Comparison of ENCODE assay signal across 7 cellular contexts in the genomic region with DNA sequence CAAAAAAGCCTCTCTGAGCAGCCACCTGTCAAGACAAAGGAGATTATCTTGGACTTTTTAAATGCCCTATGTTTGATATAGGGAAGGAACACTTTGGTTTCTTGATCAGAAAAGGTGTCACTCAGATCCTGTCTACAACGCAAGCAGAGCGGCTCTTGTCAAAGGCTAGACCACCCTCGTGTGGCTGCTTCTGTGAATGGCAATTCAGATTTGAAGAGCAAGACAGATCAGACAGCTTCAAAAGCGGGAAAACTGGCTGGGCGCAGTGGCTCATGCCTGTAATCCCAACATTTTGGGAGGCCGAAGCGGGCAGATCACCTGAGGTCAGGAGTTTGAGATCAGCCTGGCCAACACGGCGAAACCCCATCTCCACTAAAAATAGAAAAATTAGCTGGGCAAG. TPM values are rescaled to one million over a fixed set of nuclear protein-coding genes. Genes with fewer than 3 reads are reported as not detected.
DNase-seq lines count a peak whose midpoint lies in the region; ATAC-seq and TF ChIP-seq lines count a peak whose summit lies in the region.

No MANE protein-coding gene starts in this region.

- H3K4me3 ChIP-seq in HFF-Myc (replicated peaks; ENCODE audit: low read depth, low read length) = no peak overlapping the region

- no peak overlapping the region for H3K27ac Mint-ChIP-seq in stimulated activated memory B cell treated with anti-CD40 and anti-IgM and Interleukin-4, amounts not matched to agents 10 μg/mL and 1 μg/mL and 100 μg/mL, for 72 hours

- no peak overlapping the region for H3K4me3 Mint-ChIP-seq in stimulated activated memory B cell treated with anti-CD40 and anti-IgM and Interleukin-4, amounts not matched to agents 10 μg/mL and 1 μg/mL and 100 μg/mL, for 72 hours

- ATAC-seq in stimulated activated memory B cell treated with anti-CD40 and anti-IgM and Interleukin-4, amounts not matched to agents 10 μg/mL and 1 μg/mL and 100 μg/mL, for 72 hours = peak; percentile 47

- peak; percentile 37 for TF ChIP-seq CTCF in HFF-Myc (IDR thresholded peaks at IDR 0.05; ENCODE audit: low read depth, low read length, missing control alignments)

- no peaks in the 10 kb centered on the region for H3K9me3 Mint-ChIP-seq in stimulated activated memory B cell treated with anti-CD40 and anti-IgM and Interleukin-4, amounts not matched to agents 10 μg/mL and 1 μg/mL and 100 μg/mL, for 72 hours

- no peaks in the 10 kb centered on the region for H3K27me3 Mint-ChIP-seq in stimulated activated memory B cell treated with anti-CD40 and anti-IgM and Interleukin-4, amounts not matched to agents 10 μg/mL and 1 μg/mL and 100 μg/mL, for 72 hours

- peak; percentile 72 for DNase-seq in Daoy (ENCODE audit: low read depth)
- no peak for DNase-seq in HFF-Myc (ENCODE audit: extremely low read depth, low read depth)
- DNase-seq in NCI-H526 treated with DMSO at 0.1 percent for 48 hours (lab: John Stamatoyannopoulos, UW) = peak; percentile 15
- peak; percentile 69 for DNase-seq in astrocyte of the hippocampus (ENCODE audit: low read depth, low spot score)
- peak in 41 of 51 donors; percentile 4 to 79 (median 36) for DNase-seq in hypothalamus (lab: John Stamatoyannopoulos, UW)
- no peak for DNase-seq in activated gamma-delta T cell treated with Interleukin-2 at 50 U/mL for 16 hours

- H3K4me1 Mint-ChIP-seq in stimulated activated memory B cell treated with anti-CD40 and anti-IgM and Interleukin-4, amounts not matched to agents 10 μg/mL and 1 μg/mL and 100 μg/mL, for 72 hours = no peaks in the 10 kb centered on the region

- H3K36me3 Mint-ChIP-seq in stimulated activated memory B cell treated with anti-CD40 and anti-IgM and Interleukin-4, amounts not matched to agents 10 μg/mL and 1 μg/mL and 100 μg/mL, for 72 hours = no peaks in the 10 kb centered on the region

RNA-seq across cellular contexts. Expression of a gene that starts 10.1 kb away (rescaled TPM):
- 69.6 and 81.5 TPM in 2 replicates for total RNA-seq in Daoy (2014; rRNA removed; shearing (Covaris generic))

RNA-seq across cellular contexts. Expression of a gene that starts 21.5 kb away (rescaled TPM):
- 5.8 and 8.1 TPM in 2 replicates for total RNA-seq in Daoy (2014; rRNA removed; shearing (Covaris generic))

Comparison
In these comparisons a context has a peak if more than half of its experiments do, and no peak if none do; other contexts are left out.
1. DNase-seq: peak in Daoy (single experiment), NCI-H526 treated with DMSO at 0.1 percent for 48 hours (single experiment), astrocyte of the hippocampus (single experiment) and hypothalamus (41 of 51); none in HFF-Myc (single experiment) and activated gamma-delta T cell treated with Interleukin-2 at 50 U/mL for 16 hours (single experiment).